In the genomic region with DNA sequence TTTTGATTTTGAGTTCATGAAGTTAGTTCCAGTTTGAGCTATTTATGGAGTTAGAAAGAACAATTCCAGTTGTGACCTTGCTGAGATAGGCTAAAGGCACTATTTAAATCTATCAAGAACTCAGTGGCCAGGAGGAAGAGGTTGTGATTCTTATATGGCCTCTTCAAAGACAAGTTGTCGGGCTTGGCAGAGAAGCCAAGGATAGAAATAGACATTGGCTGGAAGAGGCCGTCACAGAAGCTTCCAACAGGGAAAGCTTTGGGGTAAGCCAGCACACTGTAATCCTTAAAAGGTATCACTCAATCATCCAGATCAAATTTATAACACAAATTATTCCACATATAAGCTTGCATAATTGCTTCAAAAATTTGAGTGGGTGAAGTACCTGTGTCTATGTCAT, we compare ENCODE assay signal across 17 cellular contexts.
DNase-seq lines count a peak whose midpoint lies in the region; ATAC-seq and TF ChIP-seq lines count a peak whose summit lies in the region.
"Had no signal": no experiment of that assay in that cellular context is flagged by ENCODE, and none has a peak within 500 bp of the region (broad histone marks: within the 10 kb centered on the region; RNA-seq: fewer than 3 reads in every experiment).

No MANE protein-coding gene starts in this region.

- TF ChIP-seq POLR2A in gastroesophageal sphincter (IDR thresholded peaks at IDR 0.05) (no peak), sigmoid colon (IDR thresholded peaks at IDR 0.05) (no peak)

- H3K36me3 ChIP-seq in gastroesophageal sphincter = peaks cover 10 to 74% of the 10 kb centered on the region in 2 donors
- peaks cover 8 to 84% (median 50%) of the 10 kb centered on the region in 4 donors for H3K36me3 ChIP-seq in sigmoid colon
- H3K36me3 ChIP-seq: BLaER1 had no signal

- TF ChIP-seq EP300 in gastroesophageal sphincter (IDR thresholded peaks at IDR 0.05) = no peak
- no peak for TF ChIP-seq EP300 in sigmoid colon (IDR thresholded peaks at IDR 0.05)

- TF ChIP-seq CTCF in gastroesophageal sphincter (IDR thresholded peaks at IDR 0.05) (no peak), sigmoid colon (IDR thresholded peaks at IDR 0.05) (no peak)

- peak overlapping the region in 3 of 4 donors; percentile 30 to 50 (median 31) for H3K27ac ChIP-seq in gastroesophageal sphincter
- H3K27ac ChIP-seq in sigmoid colon = peak overlapping the region in 3 of 4 donors; percentile 0 to 37 (median 3)
- H3K27ac ChIP-seq: BLaER1 had no signal

- H3K27me3 ChIP-seq in gastroesophageal sphincter (no peaks in the 10 kb centered on the region), sigmoid colon (no peaks in the 10 kb centered on the region)
- H3K27me3 ChIP-seq: BLaER1 had no signal

- H3K4me1 ChIP-seq in gastroesophageal sphincter (peaks cover 0 to 27% (median 4%) of the 10 kb centered on the region in 3 donors), sigmoid colon (peaks cover 0 to 7% (median 0%) of the 10 kb centered on the region in 4 donors)
- H3K4me1 ChIP-seq: BLaER1 had no signal

- WGBS in gastroesophageal sphincter (ENCODE audit: low coverage in 1 of 2), 2 donors = 44 to 52% methylated on average over 2 of the region's 2 CpGs
- WGBS in sigmoid colon, 2 donors = 94 to 95% methylated on average over 2 of the region's 2 CpGs

- ATAC-seq in gastroesophageal sphincter (no peak), left cardiac atrium (peak; percentile 82 to 90), HG02798 (IDR thresholded peaks at IDR 0.05; ENCODE audit: poor library complexity, unreplicated experiment) (no peak)

- intact Hi-C loops in left cardiac atrium (cut with DNase I) = no loop called here
- intact Hi-C loops in sigmoid colon (cut with DNase I) = loop anchor here (5.0 kb wide), 1 partner anchor 39 kb away; no protein-coding TSS in a partner anchor

- no peak overlapping the region for H3K4me3 ChIP-seq in gastroesophageal sphincter
- H3K4me3 ChIP-seq in sigmoid colon = no peak overlapping the region
- H3K4me3 ChIP-seq: BLaER1 had no signal

- DNase-seq in left cardiac atrium (no peak), sigmoid colon (no peak), NCI-H2196 treated with DMSO at 0.1 percent for 48 hours (lab: John Stamatoyannopoulos, UW; ENCODE audit: unreplicated experiment) (no peak), putamen (ENCODE audit: low spot score) (no peak)
- no peak for DNase-seq in activated CD8-positive, alpha-beta memory T cell treated with anti-CD3 and anti-CD28 coated beads, Interleukin-2, amount 50 U/mL, for 4 hours
- DNase-seq: CD4-positive, alpha-beta T cell; COR-L47; DMS79; Kasumi-1; NCI-H1694; NCI-H2081; NCI-H2171; NCI-H526; OCI-M1 had no signal

- H3K9me3 ChIP-seq in gastroesophageal sphincter (no peaks in the 10 kb centered on the region), sigmoid colon (no peaks in the 10 kb centered on the region)
- H3K9me3 ChIP-seq: BLaER1 had no signal

Comparison
In these comparisons a context has a peak if more than half of its experiments do, and no peak if none do; other contexts are left out.
1. ATAC-seq: peak in left cardiac atrium (2 of 2); none in gastroesophageal sphincter (single experiment) and HG02798 (single experiment).